In genomic region chr2:128617029-128617590, GRCh38 we compare ENCODE assay signal across 17 cellular contexts.
"Had no signal": no experiment of that assay in that cellular context is flagged by ENCODE, and none has a peak within 500 bp of the region (broad histone marks: within the 10 kb centered on the region; RNA-seq: fewer than 3 reads in every experiment).

No MANE protein-coding gene starts in this region.

- DNase-seq: activated CD4-positive, CD25-positive, alpha-beta regulatory T cell treated with anti-CD3 and anti-CD28 coated beads, Interleukin-2, amount 50 U/mL, for 72 hours; activated CD8-positive, alpha-beta memory T cell treated with anti-CD3 and anti-CD28 coated beads for 24 hours; activated gamma-delta T cell; adrenal gland; dermis blood vessel endothelial cell; effector memory CD4-positive, alpha-beta T cell; foreskin fibroblast; left colon; stimulated activated CD4-positive, alpha-beta T cell treated with anti-CD3 and anti-CD28 coated beads, Interleukin-4, amount 100 ng/mL, for 1 hour; T-helper 1 cell; T-helper 9 cell had no signal

- H3K4me2 ChIP-seq: hepatocyte had no signal

- ATAC-seq: activated naive CD4-positive, alpha-beta T cell treated with anti-CD3 and anti-CD28 coated beads, Interleukin-2, amount 50 U/mL, for 72 hours; left colon; psoas muscle; right cardiac atrium had no signal

- H3K36me3 Mint-ChIP-seq: activated naive CD4-positive, alpha-beta T cell treated with anti-CD3 and anti-CD28 coated beads, Interleukin-2, amount 50 U/mL, for 72 hours had no signal

- H3K9me3 ChIP-seq: adrenal gland, psoas muscle, thoracic aorta had no signal

- H3K27me3 ChIP-seq: adrenal gland, hepatocyte had no signal

- H2AFZ ChIP-seq: hepatocyte had no signal

- H3K36me3 ChIP-seq: adrenal gland, thoracic aorta had no signal

- H3K9me3 Mint-ChIP-seq: activated naive CD4-positive, alpha-beta T cell treated with anti-CD3 and anti-CD28 coated beads, Interleukin-2, amount 50 U/mL, for 72 hours had no signal

- H3K79me2 ChIP-seq: hepatocyte had no signal

- FAIRE-seq: islet of Langerhans had no signal

- H3K4me1 ChIP-seq: adrenal gland, psoas muscle had no signal

- H3K4me3 ChIP-seq: adrenal gland, hepatocyte, psoas muscle, thoracic aorta had no signal

- H3K27ac ChIP-seq: adrenal gland, hepatocyte, psoas muscle, thoracic aorta had no signal

- H3K27ac Mint-ChIP-seq: activated naive CD4-positive, alpha-beta T cell treated with anti-CD3 and anti-CD28 coated beads, Interleukin-2, amount 50 U/mL, for 72 hours had no signal
